Comparison of ENCODE assay signal across 8 cellular contexts in the genomic region with DNA sequence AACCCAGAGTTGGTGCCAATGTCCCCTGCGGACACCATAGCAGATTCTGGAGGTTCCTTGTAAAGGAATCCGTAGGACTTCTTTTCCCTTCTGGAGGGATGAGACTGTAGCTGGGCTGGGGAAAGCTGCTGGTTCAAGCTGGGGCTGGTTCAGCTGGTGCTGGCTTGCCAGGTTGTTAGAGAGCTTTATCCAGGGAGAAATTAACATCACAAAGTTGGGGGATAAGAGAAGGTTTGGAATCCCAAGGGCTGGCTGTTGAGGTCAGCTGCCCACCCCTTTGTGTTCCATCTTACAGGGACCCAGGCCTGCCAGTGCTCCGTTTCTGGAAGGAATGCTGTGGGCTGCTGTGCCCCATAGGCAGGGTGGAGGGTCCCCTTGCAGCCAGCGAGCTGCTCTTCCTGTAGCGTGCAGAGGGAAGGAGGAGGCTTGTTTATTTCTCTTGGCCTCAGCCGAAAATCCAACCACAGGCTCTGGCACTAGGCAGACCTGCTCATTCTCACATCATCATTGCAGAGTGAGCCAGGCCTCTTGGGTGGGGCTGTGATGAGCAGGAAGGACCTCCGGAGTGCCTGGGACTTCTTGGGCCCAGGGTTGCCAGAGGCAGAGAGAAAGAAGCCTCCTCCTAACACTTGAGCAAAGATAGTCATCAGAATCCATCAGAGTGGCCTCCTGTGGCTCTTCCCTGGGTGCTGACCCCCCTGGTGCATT.
DNase-seq lines count a peak whose midpoint lies in the region; ATAC-seq, FAIRE-seq and TF ChIP-seq lines count a peak whose summit lies in the region.

No MANE protein-coding gene starts in this region.

- H3K36me3 ChIP-seq in MG63 (peaks cover 64% of the 10 kb centered on the region), bronchial epithelial cell (ENCODE audit: control insufficient read depth, insufficient read depth, low read length) (peaks cover 10% of the 10 kb centered on the region)

- intact Hi-C loops in left colon (cut with DNase I, micrococcal nuclease), result no loop called here

- DNase-seq in AG04450 (ENCODE audit: low read depth, low spot score) (peak; percentile 96), MG63 (peak; percentile 99), bronchial epithelial cell (ENCODE audit: low read depth) (peak; percentile 39), left colon (peak in 1 of 2 donors; percentile 83), stromal cell of bone marrow (ENCODE audit: low read depth) (peak; percentile 98), inferior parietal cortex (ENCODE audit: extremely low spot score) (no peak), medulla oblongata (ENCODE audit: extremely low spot score) (no peak), NCI-H2227 treated with DMSO at 0.1 percent for 48 hours (lab: John Stamatoyannopoulos, UW) (no peak)

- FAIRE-seq in bronchial epithelial cell (lab: Jason Lieb, UNC), result peak; percentile 18

- CTCF ChIA-PET in AG04450 (lab: Charles Lee), result interaction anchor here (1.4 kb wide), 1 partner anchor 38 kb away, joined by 10 read pairs; no protein-coding TSS in a partner anchor

- peak overlapping the region; percentile 21 for H3K4me3 ChIP-seq in AG04450 (ENCODE audit: low read depth, low read length)
- H3K4me3 ChIP-seq in MG63, result no peak overlapping the region
- H3K4me3 ChIP-seq in bronchial epithelial cell (ENCODE audit: low read depth, low read length), result no peak overlapping the region

- no peaks in the 10 kb centered on the region for H3K27me3 ChIP-seq in AG04450 (ENCODE audit: control insufficient read depth, insufficient read depth, low read length)
- H3K27me3 ChIP-seq in MG63, result no peaks in the 10 kb centered on the region
- no peaks in the 10 kb centered on the region for H3K27me3 ChIP-seq in bronchial epithelial cell (ENCODE audit: control insufficient read depth, insufficient read depth, low read length)

- TF ChIP-seq CTCF in AG04450 (IDR thresholded peaks at IDR 0.05; ENCODE audit: low read depth, low read length) (no peak), bronchial epithelial cell (IDR thresholded peaks at IDR 0.05; ENCODE audit: insufficient read depth, low read length, severe bottlenecking) (no peak)

- peak; percentile 9 for ATAC-seq in left colon

- no peaks in the 10 kb centered on the region; the same call in 1 of the 2 replicates for H3K9me3 ChIP-seq in AG04450 (ENCODE audit: control insufficient read depth, insufficient read depth, low read length)
- no peaks in the 10 kb centered on the region for H3K9me3 ChIP-seq in MG63

- H3K27ac ChIP-seq in AG04450 (ENCODE audit: low read depth, low read length), result peak overlapping the region; percentile 94

- POLR2A ChIA-PET in AG04450 (lab: Yijun Ruan, JAX), result interaction anchor here (0.6 to 1.8 kb wide), 15 partner anchors 8 to 834 kb away, joined by 3 to 10 read pairs (median 5); no protein-coding TSS in a partner anchor

Comparison
In these comparisons a context has a peak if more than half of its experiments do, and no peak if none do; other contexts are left out.
1. DNase-seq: peak in AG04450 (single experiment), MG63 (single experiment), bronchial epithelial cell (single experiment) and stromal cell of bone marrow (single experiment); none in inferior parietal cortex (single experiment), medulla oblongata (single experiment) and NCI-H2227 treated with DMSO at 0.1 percent for 48 hours (single experiment).